In the genomic region with DNA sequence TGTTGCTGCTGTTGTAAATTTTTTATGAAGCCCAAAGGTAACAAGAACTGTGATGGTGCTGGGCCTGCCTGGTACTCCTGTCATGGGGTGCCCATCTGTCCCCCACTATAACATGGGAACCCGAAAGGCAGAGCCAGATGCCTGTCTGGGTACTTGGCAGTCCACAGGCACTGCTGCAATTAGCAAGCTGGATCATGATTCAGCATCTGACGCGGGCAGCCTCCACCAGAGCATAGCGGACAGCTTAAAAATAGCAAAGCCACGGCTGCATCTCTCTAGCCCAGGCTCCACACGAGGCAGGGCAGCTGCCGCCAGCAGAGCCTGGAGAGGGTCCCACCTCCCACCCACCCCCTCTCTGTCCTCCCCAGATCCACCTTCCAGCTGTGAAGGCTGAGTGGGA, we compare ENCODE assay signal across 11 cellular contexts. TPM values are rescaled to one million over a fixed set of nuclear protein-coding genes. Genes with fewer than 3 reads are reported as not detected.
DNase-seq lines count a peak whose midpoint lies in the region; ATAC-seq and TF ChIP-seq lines count a peak whose summit lies in the region.
"Had no signal": no experiment of that assay in that cellular context is flagged by ENCODE, and none has a peak within 500 bp of the region (broad histone marks: within the 10 kb centered on the region; RNA-seq: fewer than 3 reads in every experiment).

No MANE protein-coding gene starts in this region.

- H3K27ac Mint-ChIP-seq in type B pancreatic cell, result no peak overlapping the region

- no peaks in the 10 kb centered on the region for H3K9me3 ChIP-seq in heart right ventricle

- DNase-seq in SHP77 (lab: John Stamatoyannopoulos, UW) (peak; percentile 19 to 61), SHP77 treated with DMSO at 0.1 percent for 48 hours (lab: John Stamatoyannopoulos, UW) (no peak), heart right ventricle (peak; percentile 58 to 69), type B pancreatic cell (ENCODE audit: extremely low spot score, unreplicated experiment) (peak; percentile 34)
- DNase-seq: cerebellar nuclear complex had no signal

- no peak for TF ChIP-seq CTCF in heart right ventricle (IDR thresholded peaks at IDR 0.05)
- no peak for TF ChIP-seq CTCF in type B pancreatic cell (conservative IDR thresholded peaks at IDR 0.05)

- H3K27ac ChIP-seq in angular gyrus (ENCODE audit: low read depth, low read length) (peak overlapping the region; percentile 64), heart right ventricle (peak overlapping the region in 9 of 10 donors; percentile 9 to 82 (median 56))

- no peaks in the 10 kb centered on the region for H3K36me3 ChIP-seq in heart right ventricle

- H3K4me3 Mint-ChIP-seq in type B pancreatic cell, result no peak overlapping the region
- H3K4me3 Mint-ChIP-seq: neural crest cell had no signal

- H3K27me3 ChIP-seq in heart right ventricle, result no peaks in the 10 kb centered on the region

- intact Hi-C loops in heart right ventricle (cut with DNase I), result loop anchor here in 3 of 10 donors (10.0 kb wide), 3 partner anchors 84 to 206 kb away; partner anchors contain the start of gene TLR5 (in 1 of the 3)

- peaks cover 12% of the 10 kb centered on the region for H3K27me3 Mint-ChIP-seq in type B pancreatic cell

- WGBS in heart right ventricle, 2 donors, result 32 to 39% methylated on average over 7 of the region's 7 CpGs

- ATAC-seq in heart right ventricle, result peak; percentile 80 to 96 (median 88)
- ATAC-seq in HG03097 (IDR thresholded peaks at IDR 0.05; ENCODE audit: low FRiP score, unreplicated experiment), result no peak
- no peak for ATAC-seq in GM18858 (IDR thresholded peaks at IDR 0.05; ENCODE audit: unreplicated experiment)
- ATAC-seq in HG03521 (IDR thresholded peaks at IDR 0.05; ENCODE audit: unreplicated experiment), result no peak

- no peaks in the 10 kb centered on the region for H3K36me3 Mint-ChIP-seq in type B pancreatic cell

- peaks cover 0 to 64% (median 28%) of the 10 kb centered on the region in 9 donors for H3K4me1 ChIP-seq in heart right ventricle

- no peak overlapping the region for H3K4me3 ChIP-seq in heart right ventricle

- no peaks in the 10 kb centered on the region for H3K9me3 Mint-ChIP-seq in type B pancreatic cell
- H3K9me3 Mint-ChIP-seq: neural crest cell had no signal

- peaks cover 19% of the 10 kb centered on the region for H3K4me1 Mint-ChIP-seq in type B pancreatic cell (ENCODE audit: unreplicated experiment)

RNA-seq across cellular contexts. Expression of gene SUSD4, which starts 22.9 kb away (rescaled TPM):
- total RNA-seq in heart right ventricle (10 to 100 TPM in 2 of 10 donors, 1 to 10 TPM in 8; 1.6 to 36.5 (median 6.9) TPM), type B pancreatic cell (ENCODE audit: low replicate concordance) (4.3 and 7.0 TPM in 2 replicates)
- 1 to 10 TPM in 1 of 2 donors, under 1 TPM in 1; 0.99 to 6.1 TPM for polyA plus RNA-seq in heart right ventricle
- total RNA-seq: activated CD8-positive, alpha-beta memory T cell treated with anti-CD3 and anti-CD28 coated beads for 36 hours had no signal

RNA-seq across cellular contexts. Expression of gene CCDC185, which starts 52.1 kb away (rescaled TPM):
- total RNA-seq in heart right ventricle, result not detected
- not detected for polyA plus RNA-seq in heart right ventricle
- total RNA-seq in type B pancreatic cell (ENCODE audit: low replicate concordance), result not detected in 2 replicates
- total RNA-seq: activated CD8-positive, alpha-beta memory T cell treated with anti-CD3 and anti-CD28 coated beads for 36 hours; neural crest cell had no signal

Comparison
In these comparisons a context has a peak if more than half of its experiments do, and no peak if none do; other contexts are left out.
1. ATAC-seq: peak in heart right ventricle (8 of 8); none in HG03097 (single experiment), GM18858 (single experiment) and HG03521 (single experiment).